36 cellular contexts compared by ENCODE assay signal in the genomic region with DNA sequence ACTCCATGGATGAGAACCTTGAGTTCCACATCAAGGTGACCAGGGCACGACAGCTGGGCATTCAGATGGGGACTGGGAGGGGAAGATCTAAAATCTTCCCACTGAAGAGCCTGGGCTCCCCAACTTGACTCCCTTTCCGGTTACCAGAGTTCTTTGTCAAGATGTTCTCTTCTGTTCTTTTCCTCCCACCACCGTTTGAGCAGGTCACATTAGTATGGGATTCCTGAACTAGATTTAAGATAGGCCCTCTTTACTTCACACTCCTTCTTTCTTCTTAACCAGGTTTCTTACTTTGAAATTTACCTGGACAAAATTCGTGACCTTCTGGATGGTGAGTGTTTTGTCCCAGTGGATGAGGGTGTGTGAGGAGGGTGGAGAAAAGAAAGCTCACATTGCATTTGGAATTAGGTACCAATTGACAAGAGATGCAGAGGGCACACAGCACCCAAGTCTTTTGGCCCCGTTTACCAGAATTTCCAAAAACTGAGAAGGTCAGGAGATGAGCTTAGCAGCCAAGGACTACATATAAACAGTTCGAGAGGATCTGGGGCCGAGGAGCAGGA. TPM values are rescaled to one million over a fixed set of nuclear protein-coding genes. Genes with fewer than 3 reads are reported as not detected.
"Had no signal": no experiment of that assay in that cellular context is flagged by ENCODE, and none has a peak within 500 bp of the region (broad histone marks: within the 10 kb centered on the region; RNA-seq: fewer than 3 reads in every experiment).

No MANE protein-coding gene starts in this region.

- H3K36me3 ChIP-seq: MG63 had no signal

- DNase-seq: Karpas-422, Kasumi-1, MG63, MM.1S, MV-4-11, NCI-H1048, NCI-H1092, NCI-H1092 treated with DMSO at 0.1 percent for 48 hours, NCI-H1105, NCI-H1105 treated with DMSO at 0.1 percent for 48 hours, NCI-H1417, NCI-H1417 treated with DMSO at 0.1 percent for 48 hours, NCI-H1436, NCI-H1436 treated with DMSO at 0.1 percent for 48 hours, NCI-H146, NCI-H1694, NCI-H1694 treated with DMSO at 0.1 percent for 48 hours, NCI-H187, NCI-H187 treated with DMSO at 0.1 percent for 48 hours, NCI-H1930, NCI-H2029, NCI-H2029 treated with DMSO at 0.1 percent for 48 hours, NCI-H2081, NCI-H2081 treated with DMSO at 0.1 percent for 48 hours, NCI-H2107, NCI-H2171, NCI-H2171 treated with DMSO at 0.1 percent for 48 hours, NCI-H2227 treated with DMSO at 0.1 percent for 48 hours, NCI-H226, NCI-H345, NCI-H446, NCI-H446 treated with DMSO at 0.1 percent for 48 hours, NCI-H510A, NCI-H510A treated with DMSO at 0.1 percent for 48 hours, NCI-H524 had no signal

- H3K4me3 ChIP-seq: MG63 had no signal

- H3K9me3 ChIP-seq: MG63 had no signal

RNA-seq across cellular contexts. Expression of a gene that starts 14.4 kb away (rescaled TPM):
- total RNA-seq: LHCN-M2 had no signal
